Comparison of ENCODE assay signal across 26 cellular contexts in genomic region chr2:72555943-72556342, GRCh38.
"Had no signal": no experiment of that assay in that cellular context is flagged by ENCODE, and none has a peak within 500 bp of the region (broad histone marks: within the 10 kb centered on the region; RNA-seq: fewer than 3 reads in every experiment).

No MANE protein-coding gene starts in this region.

- H3K36me3 ChIP-seq: colonic mucosa had no signal

- H3K27me3 ChIP-seq: colonic mucosa, dorsolateral prefrontal cortex, esophagus muscularis mucosa, esophagus squamous epithelium, foreskin keratinocyte, gastrocnemius medialis, gastroesophageal sphincter, heart left ventricle, heart right ventricle had no signal

- DNase-seq: colonic mucosa; cortex of kidney; dermis blood vessel endothelial cell; dorsolateral prefrontal cortex; effector CD4-positive, alpha-beta T cell; effector CD8-positive, alpha-beta T cell; effector memory CD4-positive, alpha-beta T cell; effector memory CD8-positive, alpha-beta T cell; endodermal cell; erythroblast; esophagus squamous epithelium; foreskin fibroblast; foreskin keratinocyte; foreskin melanocyte; gastrocnemius medialis; glutamatergic neuron; head of caudate nucleus; heart left ventricle; heart right ventricle had no signal

- H3K4me1 ChIP-seq: colonic mucosa, gastrocnemius medialis had no signal

- H3K9me3 Mint-ChIP-seq: dendritic cell treated with granulocyte-macrophage colony-stimulating factor and Interleukin-4, amounts not matched to agents 40 ng/mL and 50 ng/mL, for 4 days; effector memory CD8-positive, alpha-beta T cell had no signal

- H3K4me3 ChIP-seq: colonic mucosa, coronary artery, dorsolateral prefrontal cortex, esophagus muscularis mucosa, esophagus squamous epithelium, gastrocnemius medialis, gastroesophageal sphincter, heart left ventricle, heart right ventricle had no signal

- ATAC-seq: effector memory CD8-positive, alpha-beta T cell; esophagus mucosa; foreskin keratinocyte; gastrocnemius medialis; gastroesophageal sphincter; heart left ventricle; heart right ventricle had no signal

- H3K27me3 Mint-ChIP-seq: dendritic cell treated with granulocyte-macrophage colony-stimulating factor and Interleukin-4, amounts not matched to agents 40 ng/mL and 50 ng/mL, for 4 days; effector memory CD8-positive, alpha-beta T cell had no signal

- H3K27ac ChIP-seq: colonic mucosa, coronary artery, dorsolateral prefrontal cortex, epithelial cell of prostate, esophagus muscularis mucosa, esophagus squamous epithelium, foreskin keratinocyte, gastrocnemius medialis, gastroesophageal sphincter, heart left ventricle, heart right ventricle had no signal

- H3K9me3 ChIP-seq: colonic mucosa, gastrocnemius medialis had no signal

- FAIRE-seq: endothelial cell of umbilical vein had no signal

- H3K27ac Mint-ChIP-seq: dendritic cell treated with granulocyte-macrophage colony-stimulating factor and Interleukin-4, amounts not matched to agents 40 ng/mL and 50 ng/mL, for 4 days; effector memory CD8-positive, alpha-beta T cell; endodermal cell had no signal

- H3K4me3 Mint-ChIP-seq: dendritic cell treated with granulocyte-macrophage colony-stimulating factor and Interleukin-4, amounts not matched to agents 40 ng/mL and 50 ng/mL, for 4 days; effector memory CD8-positive, alpha-beta T cell; endodermal cell had no signal
